8 cellular contexts compared by ENCODE assay signal in the genomic region with DNA sequence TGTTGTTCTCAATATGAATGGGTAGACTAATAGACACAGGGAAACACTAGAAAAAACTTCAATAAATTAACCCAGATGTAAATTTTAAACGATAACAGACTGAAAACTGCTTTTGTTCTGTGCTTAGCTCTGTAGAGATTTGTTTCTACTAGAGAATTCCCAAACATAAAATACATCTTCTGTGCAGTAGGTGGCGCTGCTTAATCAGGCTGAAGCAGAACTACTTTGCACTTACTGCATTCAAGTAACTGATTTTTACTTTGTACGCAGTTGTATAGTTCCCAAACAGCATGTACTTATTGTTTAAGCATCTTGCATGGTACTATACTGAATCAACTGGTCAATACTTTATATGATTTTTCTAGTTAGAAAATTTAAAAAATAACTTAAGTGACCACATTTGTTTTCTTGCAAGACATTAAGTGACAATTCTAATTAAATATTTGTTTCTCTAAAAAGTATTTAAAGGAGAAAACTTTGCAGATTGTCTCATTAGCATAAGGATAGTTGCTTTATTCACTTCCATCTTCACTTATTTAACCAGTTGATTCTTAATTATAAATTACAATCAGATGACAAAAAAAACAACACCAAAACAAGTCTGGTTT.
DNase-seq lines count a peak whose midpoint lies in the region; ATAC-seq and TF ChIP-seq lines count a peak whose summit lies in the region.

No MANE protein-coding gene starts in this region.

- DNase-seq in Right ventricle myocardium inferior (ENCODE audit: missing footprints) = no peak
- DNase-seq in cardiac septum (ENCODE audit: low spot score) = no peak
- peak; percentile 29 for DNase-seq in NCI-H2029 treated with DMSO at 0.1 percent for 48 hours (lab: John Stamatoyannopoulos, UW)
- DNase-seq in WERI-Rb-1 = peak; percentile 61
- peak; percentile 10 for DNase-seq in cerebellum (ENCODE audit: low spot score)
- DNase-seq in left lobe of liver (ENCODE audit: low spot score) = peak; percentile 50
- DNase-seq in stimulated activated CD8-positive, alpha-beta memory T cell treated with anti-CD3 and anti-CD28 coated beads, Interleukin-12 subunit alpha, Interleukin-12 subunit beta, amount 100 ng/mL, for 24 hours (ENCODE audit: extremely low read depth) = peak; percentile 3

- H3K9me3 ChIP-seq in WERI-Rb-1 (ENCODE audit: severe bottlenecking) = no peaks in the 10 kb centered on the region

- intact Hi-C loops in Right ventricle myocardium inferior (cut with DNase I) (loop anchor here (2.0 kb wide), 2 partner anchors 592 to 720 kb away; a partner anchor contains a TSS), cardiac septum (cut with DNase I) (loop anchor here (5.0 kb wide), 3 partner anchors 225 to 720 kb away; a partner anchor contains a TSS)

- H3K36me3 ChIP-seq in WERI-Rb-1 = no peaks in the 10 kb centered on the region

- peak; percentile 66 for TF ChIP-seq CTCF in WERI-Rb-1 (IDR thresholded peaks at IDR 0.05; ENCODE audit: low read depth, low read length)

- H3K27ac ChIP-seq in WERI-Rb-1 = no peak overlapping the region

- ATAC-seq in Right ventricle myocardium inferior (peak; percentile 34), HG02840 (IDR thresholded peaks at IDR 0.05; ENCODE audit: low FRiP score, unreplicated experiment) (peak; percentile 57), left lobe of liver (peak; percentile 90)

- H3K4me3 ChIP-seq in WERI-Rb-1 (ENCODE audit: low read depth, low read length) = no peak overlapping the region

- no peaks in the 10 kb centered on the region for H3K27me3 ChIP-seq in WERI-Rb-1 (ENCODE audit: insufficient read depth, low read depth, severe bottlenecking)

Comparison
In these comparisons a context has a peak if more than half of its experiments do, and no peak if none do; other contexts are left out.
1. ATAC-seq: peak in every context shown above with its lines; median percentile 90 in left lobe of liver; 57 in HG02840; 34 in Right ventricle myocardium inferior.
2. DNase-seq: peak in NCI-H2029 treated with DMSO at 0.1 percent for 48 hours (single experiment), WERI-Rb-1 (single experiment), cerebellum (single experiment), left lobe of liver (single experiment) and stimulated activated CD8-positive, alpha-beta memory T cell treated with anti-CD3 and anti-CD28 coated beads, Interleukin-12 subunit alpha, Interleukin-12 subunit beta, amount 100 ng/mL, for 24 hours (single experiment); none in Right ventricle myocardium inferior (single experiment) and cardiac septum (single experiment).